In the genomic region with DNA sequence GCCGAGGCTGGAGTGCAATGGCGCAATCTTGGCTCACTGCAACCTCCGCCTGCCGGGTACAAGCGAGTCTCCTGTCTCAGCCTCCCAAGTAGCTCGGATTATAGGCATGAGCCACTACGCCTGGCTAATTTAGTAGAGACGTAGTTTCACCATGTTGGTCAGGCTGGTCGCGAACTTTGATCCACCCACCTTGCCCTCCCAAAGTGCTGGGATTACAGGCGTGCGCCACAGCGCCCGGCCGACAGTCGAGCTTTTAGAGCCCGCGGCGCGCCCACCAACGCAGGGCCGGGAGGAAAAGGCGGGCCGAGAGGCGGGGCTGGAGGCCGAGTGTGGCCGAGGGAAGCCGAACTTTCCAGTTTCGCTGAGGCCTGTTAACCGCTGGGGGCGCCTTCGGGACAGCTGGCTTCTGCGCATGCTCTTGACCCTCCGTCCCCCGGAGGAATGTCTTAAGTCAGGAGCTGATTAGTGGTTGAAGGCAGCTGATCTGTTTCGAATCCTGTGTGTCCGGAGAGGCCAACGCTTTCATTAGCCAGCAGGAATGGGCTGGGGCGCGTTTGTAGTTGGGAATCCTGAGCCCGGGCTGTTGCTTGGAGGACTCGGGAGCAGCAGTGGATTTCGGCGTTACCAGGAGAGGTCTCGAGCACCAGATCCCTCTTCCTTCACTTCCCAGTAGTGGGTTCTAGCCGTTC, we compare ENCODE assay signal across 1 cellular context.
TF ChIP-seq lines count a peak whose summit lies in the region.

No MANE protein-coding gene starts in this region.

TF ChIP-seq in K562, 482 proteins besides CTCF, POLR2A, EP300 and RAD21 (continued from another document and continues in another):
- TF ChIP-seq, protein P1, sequence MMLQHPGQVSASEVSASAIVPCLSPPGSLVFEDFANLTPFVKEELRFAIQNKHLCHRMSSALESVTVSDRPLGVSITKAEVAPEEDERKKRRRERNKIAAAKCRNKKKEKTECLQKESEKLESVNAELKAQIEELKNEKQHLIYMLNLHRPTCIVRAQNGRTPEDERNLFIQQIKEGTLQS (IDR thresholded peaks at IDR 0.05), result no peak
- TF ChIP-seq, protein P1 (CRISPR knock-in tag; conservative IDR thresholded peaks at IDR 0.05), result no peak
- TF ChIP-seq ERF (CRISPR knock-in tag; IDR thresholded peaks at IDR 0.05) (0 out of 2 replicates have a peak, but pooled peaks have one; percentile 29), CREB1 (IDR thresholded peaks at IDR 0.05) (no peak), CREB1 (CRISPR knock-in tag; IDR thresholded peaks at IDR 0.05) (peak; percentile 25; the same call in 1 of the 2 replicates), STAT5A (IDR thresholded peaks at IDR 0.05; ENCODE audit: borderline replicate concordance, low read length) (no peak), U2AF2 (optimal IDR thresholded peaks at IDR 0.05; ENCODE audit: low read depth, low read length) (no peak), HMGN3 (IDR thresholded peaks at IDR 0.05; ENCODE audit: borderline replicate concordance, extremely low read depth, insufficient read length, low read depth, low read length) (peak; percentile 41), PRMT5 (CRISPR knock-in tag; IDR thresholded peaks at IDR 0.05) (no peak), ZC3H11A (IDR thresholded peaks at IDR 0.05; ENCODE audit: low read depth, low read length) (no peak), ZNF584 (CRISPR knock-in tag; IDR thresholded peaks at IDR 0.05; ENCODE audit: low read depth) (no peak), JUND (IDR thresholded peaks at IDR 0.05; ENCODE audit: borderline replicate concordance, low read depth, low read length) (peak; percentile 13; the same call in 1 of the 2 replicates), JUND (tag; IDR thresholded peaks at IDR 0.05; ENCODE audit: borderline replicate concordance, low read depth, low read length) (no peak; the same call in 2 of the 3 replicates), NFE2L1 (tag; IDR thresholded peaks at IDR 0.05; ENCODE audit: borderline replicate concordance, low read depth) (no peak), RBM15 (IDR thresholded peaks at IDR 0.05; ENCODE audit: insufficient read depth, low read length) (no peak), SUPT5H (IDR thresholded peaks at IDR 0.05) (peak; percentile 89), RFX5 (IDR thresholded peaks at IDR 0.05; ENCODE audit: low read depth, low read length) (no peak), HCFC1 (IDR thresholded peaks at IDR 0.05; ENCODE audit: low read depth, low read length) (0 out of 2 replicates have a peak, but pooled peaks have one; percentile 23), EZH2 (IDR thresholded peaks at IDR 0.05; ENCODE audit: borderline replicate concordance, low read depth, low read length) (no peak), WHSC1 (IDR thresholded peaks at IDR 0.05; ENCODE audit: low read length) (no peak), EGR1 (conservative IDR thresholded peaks at IDR 0.05) (peak; percentile 65), SRSF3 (IDR thresholded peaks at IDR 0.05; ENCODE audit: insufficient read depth, low read length) (no peak), BCOR (IDR thresholded peaks at IDR 0.05) (peak; percentile 74), ATF7 (IDR thresholded peaks at IDR 0.05) (peak; percentile 72), SMARCC2 (IDR thresholded peaks at IDR 0.05; ENCODE audit: low read depth) (no peak; the same call in 1 of the 2 replicates), TCF3 (CRISPR knock-in tag; IDR thresholded peaks at IDR 0.05) (peak; percentile 15; the same call in 1 of the 2 replicates), HNRNPH1 (optimal IDR thresholded peaks at IDR 0.05; ENCODE audit: low read depth, low read length) (no peak), OTX1 (CRISPR knock-in tag; IDR thresholded peaks at IDR 0.05) (0 out of 2 replicates have a peak, but pooled peaks have one; percentile 13), MCM5 (IDR thresholded peaks at IDR 0.05; ENCODE audit: low read depth) (no peak)
- TF ChIP-seq, protein P2, sequence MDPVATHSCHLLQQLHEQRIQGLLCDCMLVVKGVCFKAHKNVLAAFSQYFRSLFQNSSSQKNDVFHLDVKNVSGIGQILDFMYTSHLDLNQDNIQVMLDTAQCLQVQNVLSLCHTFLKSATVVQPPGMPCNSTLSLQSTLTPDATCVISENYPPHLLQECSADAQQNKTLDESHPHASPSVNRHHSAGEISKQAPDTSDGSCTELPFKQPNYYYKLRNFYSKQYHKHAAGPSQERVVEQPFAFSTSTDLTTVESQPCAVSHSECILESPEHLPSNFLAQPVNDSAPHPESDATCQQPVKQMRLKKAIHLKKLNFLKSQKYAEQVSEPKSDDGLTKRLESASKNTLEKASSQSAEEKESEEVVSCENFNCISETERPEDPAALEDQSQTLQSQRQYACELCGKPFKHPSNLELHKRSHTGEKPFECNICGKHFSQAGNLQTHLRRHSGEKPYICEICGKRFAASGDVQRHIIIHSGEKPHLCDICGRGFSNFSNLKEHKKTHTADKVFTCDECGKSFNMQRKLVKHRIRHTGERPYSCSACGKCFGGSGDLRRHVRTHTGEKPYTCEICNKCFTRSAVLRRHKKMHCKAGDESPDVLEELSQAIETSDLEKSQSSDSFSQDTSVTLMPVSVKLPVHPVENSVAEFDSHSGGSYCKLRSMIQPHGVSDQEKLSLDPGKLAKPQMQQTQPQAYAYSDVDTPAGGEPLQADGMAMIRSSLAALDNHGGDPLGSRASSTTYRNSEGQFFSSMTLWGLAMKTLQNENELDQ (CRISPR knock-in tag; IDR thresholded peaks at IDR 0.05; ENCODE audit: borderline replicate concordance), result no peak
- TF ChIP-seq, protein P3, sequence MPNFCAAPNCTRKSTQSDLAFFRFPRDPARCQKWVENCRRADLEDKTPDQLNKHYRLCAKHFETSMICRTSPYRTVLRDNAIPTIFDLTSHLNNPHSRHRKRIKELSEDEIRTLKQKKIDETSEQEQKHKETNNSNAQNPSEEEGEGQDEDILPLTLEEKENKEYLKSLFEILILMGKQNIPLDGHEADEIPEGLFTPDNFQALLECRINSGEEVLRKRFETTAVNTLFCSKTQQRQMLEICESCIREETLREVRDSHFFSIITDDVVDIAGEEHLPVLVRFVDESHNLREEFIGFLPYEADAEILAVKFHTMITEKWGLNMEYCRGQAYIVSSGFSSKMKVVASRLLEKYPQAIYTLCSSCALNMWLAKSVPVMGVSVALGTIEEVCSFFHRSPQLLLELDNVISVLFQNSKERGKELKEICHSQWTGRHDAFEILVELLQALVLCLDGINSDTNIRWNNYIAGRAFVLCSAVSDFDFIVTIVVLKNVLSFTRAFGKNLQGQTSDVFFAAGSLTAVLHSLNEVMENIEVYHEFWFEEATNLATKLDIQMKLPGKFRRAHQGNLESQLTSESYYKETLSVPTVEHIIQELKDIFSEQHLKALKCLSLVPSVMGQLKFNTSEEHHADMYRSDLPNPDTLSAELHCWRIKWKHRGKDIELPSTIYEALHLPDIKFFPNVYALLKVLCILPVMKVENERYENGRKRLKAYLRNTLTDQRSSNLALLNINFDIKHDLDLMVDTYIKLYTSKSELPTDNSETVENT (CRISPR knock-in tag; IDR thresholded peaks at IDR 0.05), result no peak
- TF ChIP-seq, protein P4, sequence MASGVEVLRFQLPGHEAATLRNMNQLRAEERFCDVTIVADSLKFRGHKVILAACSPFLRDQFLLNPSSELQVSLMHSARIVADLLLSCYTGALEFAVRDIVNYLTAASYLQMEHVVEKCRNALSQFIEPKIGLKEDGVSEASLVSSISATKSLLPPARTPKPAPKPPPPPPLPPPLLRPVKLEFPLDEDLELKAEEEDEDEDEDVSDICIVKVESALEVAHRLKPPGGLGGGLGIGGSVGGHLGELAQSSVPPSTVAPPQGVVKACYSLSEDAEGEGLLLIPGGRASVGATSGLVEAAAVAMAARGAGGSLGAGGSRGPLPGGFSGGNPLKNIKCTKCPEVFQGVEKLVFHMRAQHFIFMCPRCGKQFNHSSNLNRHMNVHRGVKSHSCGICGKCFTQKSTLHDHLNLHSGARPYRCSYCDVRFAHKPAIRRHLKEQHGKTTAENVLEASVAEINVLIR (CRISPR knock-in tag; IDR thresholded peaks at IDR 0.05), result no peak
- TF ChIP-seq, protein P5, sequence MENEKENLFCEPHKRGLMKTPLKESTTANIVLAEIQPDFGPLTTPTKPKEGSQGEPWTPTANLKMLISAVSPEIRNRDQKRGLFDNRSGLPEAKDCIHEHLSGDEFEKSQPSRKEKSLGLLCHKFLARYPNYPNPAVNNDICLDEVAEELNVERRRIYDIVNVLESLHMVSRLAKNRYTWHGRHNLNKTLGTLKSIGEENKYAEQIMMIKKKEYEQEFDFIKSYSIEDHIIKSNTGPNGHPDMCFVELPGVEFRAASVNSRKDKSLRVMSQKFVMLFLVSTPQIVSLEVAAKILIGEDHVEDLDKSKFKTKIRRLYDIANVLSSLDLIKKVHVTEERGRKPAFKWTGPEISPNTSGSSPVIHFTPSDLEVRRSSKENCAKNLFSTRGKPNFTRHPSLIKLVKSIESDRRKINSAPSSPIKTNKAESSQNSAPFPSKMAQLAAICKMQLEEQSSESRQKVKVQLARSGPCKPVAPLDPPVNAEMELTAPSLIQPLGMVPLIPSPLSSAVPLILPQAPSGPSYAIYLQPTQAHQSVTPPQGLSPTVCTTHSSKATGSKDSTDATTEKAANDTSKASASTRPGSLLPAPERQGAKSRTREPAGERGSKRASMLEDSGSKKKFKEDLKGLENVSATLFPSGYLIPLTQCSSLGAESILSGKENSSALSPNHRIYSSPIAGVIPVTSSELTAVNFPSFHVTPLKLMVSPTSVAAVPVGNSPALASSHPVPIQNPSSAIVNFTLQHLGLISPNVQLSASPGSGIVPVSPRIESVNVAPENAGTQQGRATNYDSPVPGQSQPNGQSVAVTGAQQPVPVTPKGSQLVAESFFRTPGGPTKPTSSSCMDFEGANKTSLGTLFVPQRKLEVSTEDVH (IDR thresholded peaks at IDR 0.05; ENCODE audit: low read depth, partially characterized antibody), result no peak
- TF ChIP-seq, protein P6, sequence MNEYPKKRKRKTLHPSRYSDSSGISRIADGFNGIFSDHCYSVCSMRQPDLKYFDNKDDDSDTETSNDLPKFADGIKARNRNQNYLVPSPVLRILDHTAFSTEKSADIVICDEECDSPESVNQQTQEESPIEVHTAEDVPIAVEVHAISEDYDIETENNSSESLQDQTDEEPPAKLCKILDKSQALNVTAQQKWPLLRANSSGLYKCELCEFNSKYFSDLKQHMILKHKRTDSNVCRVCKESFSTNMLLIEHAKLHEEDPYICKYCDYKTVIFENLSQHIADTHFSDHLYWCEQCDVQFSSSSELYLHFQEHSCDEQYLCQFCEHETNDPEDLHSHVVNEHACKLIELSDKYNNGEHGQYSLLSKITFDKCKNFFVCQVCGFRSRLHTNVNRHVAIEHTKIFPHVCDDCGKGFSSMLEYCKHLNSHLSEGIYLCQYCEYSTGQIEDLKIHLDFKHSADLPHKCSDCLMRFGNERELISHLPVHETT (CRISPR knock-in tag; conservative IDR thresholded peaks at IDR 0.05 in 1 of 2, IDR thresholded peaks at IDR 0.05 in 1 of 2), result no peak
- TF ChIP-seq, protein P7, sequence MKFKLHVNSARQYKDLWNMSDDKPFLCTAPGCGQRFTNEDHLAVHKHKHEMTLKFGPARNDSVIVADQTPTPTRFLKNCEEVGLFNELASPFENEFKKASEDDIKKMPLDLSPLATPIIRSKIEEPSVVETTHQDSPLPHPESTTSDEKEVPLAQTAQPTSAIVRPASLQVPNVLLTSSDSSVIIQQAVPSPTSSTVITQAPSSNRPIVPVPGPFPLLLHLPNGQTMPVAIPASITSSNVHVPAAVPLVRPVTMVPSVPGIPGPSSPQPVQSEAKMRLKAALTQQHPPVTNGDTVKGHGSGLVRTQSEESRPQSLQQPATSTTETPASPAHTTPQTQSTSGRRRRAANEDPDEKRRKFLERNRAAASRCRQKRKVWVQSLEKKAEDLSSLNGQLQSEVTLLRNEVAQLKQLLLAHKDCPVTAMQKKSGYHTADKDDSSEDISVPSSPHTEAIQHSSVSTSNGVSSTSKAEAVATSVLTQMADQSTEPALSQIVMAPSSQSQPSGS (CRISPR knock-in tag; IDR thresholded peaks at IDR 0.05), result no peak
- TF ChIP-seq, protein P8, sequence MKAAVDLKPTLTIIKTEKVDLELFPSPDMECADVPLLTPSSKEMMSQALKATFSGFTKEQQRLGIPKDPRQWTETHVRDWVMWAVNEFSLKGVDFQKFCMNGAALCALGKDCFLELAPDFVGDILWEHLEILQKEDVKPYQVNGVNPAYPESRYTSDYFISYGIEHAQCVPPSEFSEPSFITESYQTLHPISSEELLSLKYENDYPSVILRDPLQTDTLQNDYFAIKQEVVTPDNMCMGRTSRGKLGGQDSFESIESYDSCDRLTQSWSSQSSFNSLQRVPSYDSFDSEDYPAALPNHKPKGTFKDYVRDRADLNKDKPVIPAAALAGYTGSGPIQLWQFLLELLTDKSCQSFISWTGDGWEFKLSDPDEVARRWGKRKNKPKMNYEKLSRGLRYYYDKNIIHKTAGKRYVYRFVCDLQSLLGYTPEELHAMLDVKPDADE (conservative IDR thresholded peaks at IDR 0.05; ENCODE audit: control insufficient read depth, low read depth, low read length), result no peak
- TF ChIP-seq, protein P9, sequence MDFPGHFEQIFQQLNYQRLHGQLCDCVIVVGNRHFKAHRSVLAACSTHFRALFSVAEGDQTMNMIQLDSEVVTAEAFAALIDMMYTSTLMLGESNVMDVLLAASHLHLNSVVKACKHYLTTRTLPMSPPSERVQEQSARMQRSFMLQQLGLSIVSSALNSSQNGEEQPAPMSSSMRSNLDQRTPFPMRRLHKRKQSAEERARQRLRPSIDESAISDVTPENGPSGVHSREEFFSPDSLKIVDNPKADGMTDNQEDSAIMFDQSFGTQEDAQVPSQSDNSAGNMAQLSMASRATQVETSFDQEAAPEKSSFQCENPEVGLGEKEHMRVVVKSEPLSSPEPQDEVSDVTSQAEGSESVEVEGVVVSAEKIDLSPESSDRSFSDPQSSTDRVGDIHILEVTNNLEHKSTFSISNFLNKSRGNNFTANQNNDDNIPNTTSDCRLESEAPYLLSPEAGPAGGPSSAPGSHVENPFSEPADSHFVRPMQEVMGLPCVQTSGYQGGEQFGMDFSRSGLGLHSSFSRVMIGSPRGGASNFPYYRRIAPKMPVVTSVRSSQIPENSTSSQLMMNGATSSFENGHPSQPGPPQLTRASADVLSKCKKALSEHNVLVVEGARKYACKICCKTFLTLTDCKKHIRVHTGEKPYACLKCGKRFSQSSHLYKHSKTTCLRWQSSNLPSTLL (IDR thresholded peaks at IDR 0.05), result no peak
- TF ChIP-seq, protein P10, sequence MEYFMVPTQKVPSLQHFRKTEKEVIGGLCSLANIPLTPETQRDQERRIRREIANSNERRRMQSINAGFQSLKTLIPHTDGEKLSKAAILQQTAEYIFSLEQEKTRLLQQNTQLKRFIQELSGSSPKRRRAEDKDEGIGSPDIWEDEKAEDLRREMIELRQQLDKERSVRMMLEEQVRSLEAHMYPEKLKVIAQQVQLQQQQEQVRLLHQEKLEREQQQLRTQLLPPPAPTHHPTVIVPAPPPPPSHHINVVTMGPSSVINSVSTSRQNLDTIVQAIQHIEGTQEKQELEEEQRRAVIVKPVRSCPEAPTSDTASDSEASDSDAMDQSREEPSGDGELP (CRISPR knock-in tag; IDR thresholded peaks at IDR 0.05; ENCODE audit: borderline replicate concordance), result peak; percentile 98
- TF ChIP-seq, protein P11, sequence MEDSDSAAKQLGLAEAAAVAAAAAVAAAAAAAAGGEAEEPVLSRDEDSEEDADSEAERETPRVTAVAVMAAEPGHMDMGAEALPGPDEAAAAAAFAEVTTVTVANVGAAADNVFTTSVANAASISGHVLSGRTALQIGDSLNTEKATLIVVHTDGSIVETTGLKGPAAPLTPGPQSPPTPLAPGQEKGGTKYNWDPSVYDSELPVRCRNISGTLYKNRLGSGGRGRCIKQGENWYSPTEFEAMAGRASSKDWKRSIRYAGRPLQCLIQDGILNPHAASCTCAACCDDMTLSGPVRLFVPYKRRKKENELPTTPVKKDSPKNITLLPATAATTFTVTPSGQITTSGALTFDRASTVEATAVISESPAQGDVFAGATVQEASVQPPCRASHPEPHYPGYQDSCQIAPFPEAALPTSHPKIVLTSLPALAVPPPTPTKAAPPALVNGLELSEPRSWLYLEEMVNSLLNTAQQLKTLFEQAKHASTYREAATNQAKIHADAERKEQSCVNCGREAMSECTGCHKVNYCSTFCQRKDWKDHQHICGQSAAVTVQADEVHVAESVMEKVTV (CRISPR knock-in tag; IDR thresholded peaks at IDR 0.05), result peak; percentile 100
